ENCODE assay signal across 1 cellular context in the genomic region with DNA sequence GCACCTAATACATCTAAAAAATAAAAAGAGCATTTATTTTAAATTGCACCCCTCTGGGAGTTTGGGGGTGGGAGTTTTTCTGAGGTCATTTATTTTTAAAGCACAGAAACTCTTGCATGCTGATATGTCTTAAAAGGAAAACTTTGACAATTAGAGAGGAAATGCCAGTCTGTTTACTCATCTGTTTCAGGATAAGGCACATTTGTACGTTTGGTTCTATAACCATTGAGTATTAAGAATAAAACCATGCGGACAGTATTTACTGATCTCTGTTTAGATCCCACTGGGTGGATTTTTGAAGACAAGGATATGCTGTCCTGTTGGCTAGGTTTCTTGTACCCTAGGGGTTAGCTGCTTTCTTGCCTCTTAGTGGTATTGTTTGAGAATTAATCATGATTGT.
TF ChIP-seq lines count a peak whose summit lies in the region.

No MANE protein-coding gene starts in this region.

TF ChIP-seq in K562, 482 proteins besides CTCF, POLR2A, EP300 and RAD21 (continued from another document):
- TF ChIP-seq TAF9B (IDR thresholded peaks at IDR 0.05; ENCODE audit: partially characterized antibody) = no peak
- TF ChIP-seq SIN3A (IDR thresholded peaks at IDR 0.05; ENCODE audit: borderline replicate concordance in 2 of 2, control insufficient read depth in 1 of 2, low read depth in 2 of 2, low read length in 2 of 2) = no peak
- TF ChIP-seq, protein P1, sequence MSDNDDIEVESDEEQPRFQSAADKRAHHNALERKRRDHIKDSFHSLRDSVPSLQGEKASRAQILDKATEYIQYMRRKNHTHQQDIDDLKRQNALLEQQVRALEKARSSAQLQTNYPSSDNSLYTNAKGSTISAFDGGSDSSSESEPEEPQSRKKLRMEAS (CRISPR knock-in tag; IDR thresholded peaks at IDR 0.05) = no peak
- TF ChIP-seq MCM5 (IDR thresholded peaks at IDR 0.05; ENCODE audit: low read depth) = no peak
- TF ChIP-seq, protein P2, sequence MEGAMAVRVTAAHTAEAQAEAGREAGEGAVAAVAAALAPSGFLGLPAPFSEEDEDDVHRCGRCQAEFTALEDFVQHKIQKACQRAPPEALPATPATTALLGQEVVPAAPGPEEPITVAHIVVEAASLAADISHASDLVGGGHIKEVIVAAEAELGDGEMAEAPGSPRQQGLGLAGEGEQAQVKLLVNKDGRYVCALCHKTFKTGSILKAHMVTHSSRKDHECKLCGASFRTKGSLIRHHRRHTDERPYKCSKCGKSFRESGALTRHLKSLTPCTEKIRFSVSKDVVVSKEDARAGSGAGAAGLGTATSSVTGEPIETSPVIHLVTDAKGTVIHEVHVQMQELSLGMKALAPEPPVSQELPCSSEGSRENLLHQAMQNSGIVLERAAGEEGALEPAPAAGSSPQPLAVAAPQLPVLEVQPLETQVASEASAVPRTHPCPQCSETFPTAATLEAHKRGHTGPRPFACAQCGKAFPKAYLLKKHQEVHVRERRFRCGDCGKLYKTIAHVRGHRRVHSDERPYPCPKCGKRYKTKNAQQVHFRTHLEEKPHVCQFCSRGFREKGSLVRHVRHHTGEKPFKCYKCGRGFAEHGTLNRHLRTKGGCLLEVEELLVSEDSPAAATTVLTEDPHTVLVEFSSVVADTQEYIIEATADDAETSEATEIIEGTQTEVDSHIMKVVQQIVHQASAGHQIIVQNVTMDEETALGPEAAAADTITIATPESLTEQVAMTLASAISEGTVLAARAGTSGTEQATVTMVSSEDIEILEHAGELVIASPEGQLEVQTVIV (CRISPR knock-in tag; IDR thresholded peaks at IDR 0.05; ENCODE audit: borderline replicate concordance) = no peak
- no peak for TF ChIP-seq ELF4 (CRISPR knock-in tag; IDR thresholded peaks at IDR 0.05)
- TF ChIP-seq, protein P3, sequence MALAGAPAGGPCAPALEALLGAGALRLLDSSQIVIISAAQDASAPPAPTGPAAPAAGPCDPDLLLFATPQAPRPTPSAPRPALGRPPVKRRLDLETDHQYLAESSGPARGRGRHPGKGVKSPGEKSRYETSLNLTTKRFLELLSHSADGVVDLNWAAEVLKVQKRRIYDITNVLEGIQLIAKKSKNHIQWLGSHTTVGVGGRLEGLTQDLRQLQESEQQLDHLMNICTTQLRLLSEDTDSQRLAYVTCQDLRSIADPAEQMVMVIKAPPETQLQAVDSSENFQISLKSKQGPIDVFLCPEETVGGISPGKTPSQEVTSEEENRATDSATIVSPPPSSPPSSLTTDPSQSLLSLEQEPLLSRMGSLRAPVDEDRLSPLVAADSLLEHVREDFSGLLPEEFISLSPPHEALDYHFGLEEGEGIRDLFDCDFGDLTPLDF (CRISPR knock-in tag; IDR thresholded peaks at IDR 0.05) = no peak
- TF ChIP-seq ZNF589 (CRISPR knock-in tag; IDR thresholded peaks at IDR 0.05; ENCODE audit: low read depth) = no peak
- no peak for TF ChIP-seq POLR3A (IDR thresholded peaks at IDR 0.05; ENCODE audit: borderline replicate concordance, extremely low read depth, insufficient read depth, insufficient read length)
